Comparison of ENCODE assay signal across 24 cellular contexts in the genomic region with DNA sequence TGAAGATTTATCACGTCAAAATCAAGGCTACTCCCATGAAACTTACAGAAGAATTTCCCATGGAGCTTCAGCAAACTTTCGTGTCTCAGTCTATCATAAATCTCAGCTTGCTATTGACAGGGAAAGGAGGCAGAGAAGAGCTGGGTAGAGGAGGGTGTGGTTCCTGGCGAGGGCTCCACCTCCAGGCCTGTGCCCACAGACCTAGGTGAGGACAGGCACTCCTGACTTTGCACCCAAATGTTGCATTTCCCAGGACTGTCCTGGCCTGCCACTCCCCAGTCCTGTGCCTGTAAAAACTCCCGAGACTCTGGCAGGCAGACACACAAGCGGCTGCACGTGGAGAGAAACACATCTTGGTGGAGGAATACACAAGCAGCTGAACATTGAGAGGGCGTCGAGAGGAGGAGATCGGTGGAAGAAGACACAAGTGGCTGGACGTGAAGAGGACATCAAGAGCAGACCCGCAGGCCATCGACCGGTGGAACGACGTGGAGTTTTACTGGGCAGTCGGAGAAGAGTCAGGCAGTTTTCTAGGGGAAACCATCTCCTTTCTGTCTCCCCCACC.
DNase-seq lines count a peak whose midpoint lies in the region; ATAC-seq and TF ChIP-seq lines count a peak whose summit lies in the region.
"Had no signal": no experiment of that assay in that cellular context is flagged by ENCODE, and none has a peak within 500 bp of the region (broad histone marks: within the 10 kb centered on the region; RNA-seq: fewer than 3 reads in every experiment).

No MANE protein-coding gene starts in this region.

- H3K27me3 Mint-ChIP-seq in activated naive CD8-positive, alpha-beta T cell treated with anti-CD3 and anti-CD28 coated beads, Interleukin-2, amount 50 U/mL, for 24 hours = no peaks in the 10 kb centered on the region
- H3K27me3 Mint-ChIP-seq in activated naive CD8-positive, alpha-beta T cell treated with anti-CD3 and anti-CD28 coated beads for 36 hours = peaks cover 3% of the 10 kb centered on the region
- H3K27me3 Mint-ChIP-seq in endodermal cell (ENCODE audit: insufficient read depth) = peaks cover 24% of the 10 kb centered on the region
- H3K27me3 Mint-ChIP-seq: IgD-negative memory B cell had no signal

- peaks cover 65% of the 10 kb centered on the region for H3K27me3 ChIP-seq in endodermal cell (ENCODE audit: control insufficient read depth, insufficient read depth, low read length, poor library complexity, severe bottlenecking)
- H3K27me3 ChIP-seq in spleen (replicated peaks in 1 of 7) = no peaks in the 10 kb centered on the region
- H3K27me3 ChIP-seq: BLaER1 treated with 17β-estradiol and CSF1 and Interleukin-3, amounts not matched to agents 10 nM and 100 nM had no signal

- TF ChIP-seq POLR2A in spleen (IDR thresholded peaks at IDR 0.05) = no peak

- intact Hi-C loops in spleen (cut with DNase I; ENCODE audit: low total_unique reads) = no loop called here

- H3K4me3 ChIP-seq in endodermal cell (ENCODE audit: low read length) (no peak overlapping the region), spleen (no peak overlapping the region)
- H3K4me3 ChIP-seq: BLaER1 treated with 17β-estradiol and CSF1 and Interleukin-3, amounts not matched to agents 10 nM and 100 nM; GM23338 had no signal

- H3K4me3 Mint-ChIP-seq in activated naive CD8-positive, alpha-beta T cell treated with anti-CD3 and anti-CD28 coated beads, Interleukin-2, amount 50 U/mL, for 24 hours = no peak overlapping the region
- no peak overlapping the region for H3K4me3 Mint-ChIP-seq in activated naive CD8-positive, alpha-beta T cell treated with anti-CD3 and anti-CD28 coated beads for 36 hours
- no peak overlapping the region for H3K4me3 Mint-ChIP-seq in endodermal cell
- H3K4me3 Mint-ChIP-seq: GM23338, IgD-negative memory B cell had no signal

- no peaks in the 10 kb centered on the region for H3K4me1 ChIP-seq in endodermal cell (ENCODE audit: control insufficient read depth, insufficient read depth, low read length)
- H3K4me1 ChIP-seq in spleen = no peaks in the 10 kb centered on the region
- H3K4me1 ChIP-seq: BLaER1 treated with 17β-estradiol and CSF1 and Interleukin-3, amounts not matched to agents 10 nM and 100 nM; Caco-2 had no signal

- H3K27ac ChIP-seq in endodermal cell (ENCODE audit: low read depth, low read length) = no peak overlapping the region
- H3K27ac ChIP-seq in spleen = no peak overlapping the region
- H3K27ac ChIP-seq: 22Rv1; BLaER1 treated with 17β-estradiol and CSF1 and Interleukin-3, amounts not matched to agents 10 nM and 100 nM had no signal

- H3K36me3 ChIP-seq in endodermal cell (ENCODE audit: control insufficient read depth, insufficient read depth, low read length) (no peaks in the 10 kb centered on the region), spleen (no peaks in the 10 kb centered on the region)
- H3K36me3 ChIP-seq: BLaER1 treated with 17β-estradiol and CSF1 and Interleukin-3, amounts not matched to agents 10 nM and 100 nM had no signal

- H3K4me1 Mint-ChIP-seq in activated naive CD8-positive, alpha-beta T cell treated with anti-CD3 and anti-CD28 coated beads, Interleukin-2, amount 50 U/mL, for 24 hours = no peaks in the 10 kb centered on the region
- no peaks in the 10 kb centered on the region for H3K4me1 Mint-ChIP-seq in activated naive CD8-positive, alpha-beta T cell treated with anti-CD3 and anti-CD28 coated beads for 36 hours
- H3K4me1 Mint-ChIP-seq in endodermal cell = no peaks in the 10 kb centered on the region
- H3K4me1 Mint-ChIP-seq: GM23338, IgD-negative memory B cell had no signal

- no peaks in the 10 kb centered on the region for H3K36me3 Mint-ChIP-seq in activated naive CD8-positive, alpha-beta T cell treated with anti-CD3 and anti-CD28 coated beads, Interleukin-2, amount 50 U/mL, for 24 hours (ENCODE audit: low read depth)
- H3K36me3 Mint-ChIP-seq in activated naive CD8-positive, alpha-beta T cell treated with anti-CD3 and anti-CD28 coated beads for 36 hours = peaks cover 2% of the 10 kb centered on the region
- H3K36me3 Mint-ChIP-seq in endodermal cell (ENCODE audit: low read depth) = no peaks in the 10 kb centered on the region
- H3K36me3 Mint-ChIP-seq: CD4-positive, alpha-beta memory T cell; IgD-negative memory B cell had no signal

- H3K9me3 Mint-ChIP-seq in activated naive CD8-positive, alpha-beta T cell treated with anti-CD3 and anti-CD28 coated beads, Interleukin-2, amount 50 U/mL, for 24 hours = peaks cover 4% of the 10 kb centered on the region
- H3K9me3 Mint-ChIP-seq in activated naive CD8-positive, alpha-beta T cell treated with anti-CD3 and anti-CD28 coated beads for 36 hours = peaks cover 8% of the 10 kb centered on the region
- H3K9me3 Mint-ChIP-seq in endodermal cell = peaks cover 13% of the 10 kb centered on the region

- no peak for ATAC-seq in activated naive CD8-positive, alpha-beta T cell treated with anti-CD3 and anti-CD28 coated beads, Interleukin-2, amount 50 U/mL, for 24 hours
- ATAC-seq: GM23338 had no signal

- no peak overlapping the region for H3K9ac ChIP-seq in endodermal cell (ENCODE audit: extremely low read depth, low read length, poor library complexity, severe bottlenecking)
- H3K9ac ChIP-seq: BLaER1 treated with 17β-estradiol and CSF1 and Interleukin-3, amounts not matched to agents 10 nM and 100 nM; SK-N-SH had no signal

- TF ChIP-seq CTCF in endodermal cell (conservative IDR thresholded peaks at IDR 0.05) (no peak), spleen (IDR thresholded peaks at IDR 0.05 in 8 of 11, conservative IDR thresholded peaks at IDR 0.05 in 3 of 11) (no peak)

- DNase-seq in activated naive CD8-positive, alpha-beta T cell treated with anti-CD3 and anti-CD28 coated beads, Interleukin-2, amount 50 U/mL, for 24 hours = no peak
- no peak for DNase-seq in activated naive CD8-positive, alpha-beta T cell treated with anti-CD3 and anti-CD28 coated beads for 36 hours
- DNase-seq in UCSD-AML1 (lab: John Stamatoyannopoulos, UW; ENCODE audit: unreplicated experiment) (peak; percentile 7), endodermal cell (peak; percentile 45), spleen (peak; percentile 55), AG08396 (ENCODE audit: low spot score) (no peak), DMS 273 treated with DMSO at 0.1 percent for 48 hours (lab: John Stamatoyannopoulos, UW) (no peak), NCI-H2029 (lab: John Stamatoyannopoulos, UW) (no peak)
- DNase-seq: ACHN; Caco-2; CD4-positive, alpha-beta memory T cell; HCEC 1CT; NCI-H1105 treated with DMSO at 0.1 percent for 48 hours; NCI-H1694; NCI-H2081 treated with DMSO at 0.1 percent for 48 hours; NCI-H2171 treated with DMSO at 0.1 percent for 48 hours; NCI-H524 treated with DMSO at 0.1 percent for 48 hours; RPMI8226; SIG-M5; SK-N-SH had no signal

- 93 to 98% methylated on average over 14 to 16 of the region's 16 CpGs for whole genome bisulfite sequencing in endodermal cell (ENCODE audit: insufficient coverage in 1 of 2, insufficient read length in 1 of 2), 2 experiments
- 82 to 87% (median 85%) methylated on average over 16 of the region's 16 CpGs for WGBS in spleen, 5 donors

- peak overlapping the region; percentile 22 for H3K27ac Mint-ChIP-seq in activated naive CD8-positive, alpha-beta T cell treated with anti-CD3 and anti-CD28 coated beads, Interleukin-2, amount 50 U/mL, for 24 hours
- no peak overlapping the region for H3K27ac Mint-ChIP-seq in activated naive CD8-positive, alpha-beta T cell treated with anti-CD3 and anti-CD28 coated beads for 36 hours
- no peak overlapping the region for H3K27ac Mint-ChIP-seq in endodermal cell
- H3K27ac Mint-ChIP-seq: GM23338, IgD-negative memory B cell had no signal

- H3K9me3 ChIP-seq in endodermal cell (ENCODE audit: control insufficient read depth, low read length) = peaks cover 5% of the 10 kb centered on the region
- peaks cover 0 to 22% (median 3%) of the 10 kb centered on the region in 8 donors for H3K9me3 ChIP-seq in spleen
- H3K9me3 ChIP-seq: BLaER1 treated with 17β-estradiol and CSF1 and Interleukin-3, amounts not matched to agents 10 nM and 100 nM; Caco-2; SK-N-SH had no signal

Comparison
In these comparisons a context has a peak if more than half of its experiments do, and no peak if none do; other contexts are left out.
1. DNase-seq: peak in UCSD-AML1 (single experiment), endodermal cell (single experiment) and spleen (single experiment); none in activated naive CD8-positive, alpha-beta T cell treated with anti-CD3 and anti-CD28 coated beads, Interleukin-2, amount 50 U/mL, for 24 hours (single experiment), activated naive CD8-positive, alpha-beta T cell treated with anti-CD3 and anti-CD28 coated beads for 36 hours (single experiment), AG08396 (single experiment), DMS 273 treated with DMSO at 0.1 percent for 48 hours (single experiment) and NCI-H2029 (single experiment).